In the genomic region with DNA sequence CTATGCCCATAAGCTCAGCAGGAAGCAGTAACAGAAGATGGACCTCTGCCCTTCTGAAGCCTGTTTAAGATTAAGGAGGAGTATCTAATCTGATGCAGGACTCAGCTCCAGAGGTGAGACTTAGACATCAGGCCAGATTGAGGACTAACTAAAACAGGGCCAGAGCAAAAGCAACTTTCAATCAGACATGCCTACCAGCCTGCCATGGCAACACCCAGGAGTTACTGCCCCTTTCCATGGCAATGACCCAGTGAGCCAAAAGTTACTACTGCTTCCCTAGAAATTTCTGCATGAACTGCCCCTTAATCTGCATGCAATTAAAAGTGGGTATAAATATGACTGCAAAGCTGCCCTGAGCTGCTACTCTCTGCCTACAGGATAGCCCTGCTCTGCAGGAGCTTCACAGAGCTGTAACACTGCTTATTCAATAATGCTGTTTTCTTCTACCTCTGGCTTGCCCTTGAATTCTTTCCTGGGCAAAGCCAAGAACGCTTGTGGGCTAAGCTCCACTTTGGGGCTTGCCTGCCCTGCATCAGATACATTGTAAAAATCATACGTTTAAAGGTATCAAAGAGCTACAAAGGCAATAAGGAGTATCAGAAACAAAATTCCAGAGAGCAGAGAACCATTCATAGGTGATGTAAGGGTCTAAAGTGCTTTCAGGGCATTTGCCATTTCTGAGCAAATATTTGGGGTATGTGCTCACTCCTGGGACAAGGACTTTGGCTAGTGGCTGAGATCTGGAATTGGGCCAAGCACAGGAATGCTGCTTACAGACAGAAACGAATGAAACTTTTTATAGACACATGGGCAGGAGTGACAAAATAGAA, we compare ENCODE assay signal across 1 cellular context.
TF ChIP-seq lines count a peak whose summit lies in the region.

No MANE protein-coding gene starts in this region.

TF ChIP-seq in HepG2, 621 proteins besides CTCF, POLR2A, EP300 and RAD21 (continued from another document and continues in another):
- TF ChIP-seq POGK (CRISPR knock-in tag; conservative IDR thresholded peaks at IDR 0.05) (no peak), RBM39 (IDR thresholded peaks at IDR 0.05; ENCODE audit: low read depth, low read length, poor library complexity, severe bottlenecking) (no peak), SETDB1 (CRISPR knock-in tag; IDR thresholded peaks at IDR 0.05; ENCODE audit: borderline replicate concordance) (no peak), FOXA1 (IDR thresholded peaks at IDR 0.05) (no peak), FOXA1 (CRISPR knock-in tag; IDR thresholded peaks at IDR 0.05) (0 out of 2 replicates have a peak, but pooled peaks have one; percentile 2), ZNF446 (CRISPR knock-in tag; IDR thresholded peaks at IDR 0.05) (no peak), ZNF124 (CRISPR knock-in tag; IDR thresholded peaks at IDR 0.05) (no peak), GTF2F1 (IDR thresholded peaks at IDR 0.05; ENCODE audit: low read length) (no peak), ZNF773 (CRISPR knock-in tag; IDR thresholded peaks at IDR 0.05; ENCODE audit: borderline replicate concordance) (no peak), ZKSCAN8 (CRISPR knock-in tag; IDR thresholded peaks at IDR 0.05; ENCODE audit: borderline replicate concordance) (no peak), KLF16 (CRISPR knock-in tag; IDR thresholded peaks at IDR 0.05) (0 out of 4 replicates have a peak, but pooled peaks of 1 of the 2 experiments have one; percentile 22), HMG20B (CRISPR knock-in tag; conservative IDR thresholded peaks at IDR 0.05) (0 out of 2 replicates have a peak, but pooled peaks have one; percentile 26), ZNF839 (CRISPR knock-in tag; IDR thresholded peaks at IDR 0.05; ENCODE audit: borderline replicate concordance) (no peak), RFX3 (CRISPR knock-in tag; IDR thresholded peaks at IDR 0.05) (no peak), ATF7-NPFF (CRISPR knock-in tag; IDR thresholded peaks at IDR 0.05; ENCODE audit: low read depth) (no peak), KAT7 (CRISPR knock-in tag; IDR thresholded peaks at IDR 0.05; ENCODE audit: borderline replicate concordance) (no peak), ZNF329 (CRISPR knock-in tag; IDR thresholded peaks at IDR 0.05; ENCODE audit: low read depth) (no peak), XBP1 (CRISPR knock-in tag; IDR thresholded peaks at IDR 0.05) (no peak), ZBTB39 (CRISPR knock-in tag; IDR thresholded peaks at IDR 0.05) (0 out of 2 replicates have a peak, but pooled peaks have one; percentile 35), MATR3 (CRISPR knock-in tag; IDR thresholded peaks at IDR 0.05) (no peak), HNF4G (IDR thresholded peaks at IDR 0.05; ENCODE audit: borderline replicate concordance, low read depth, low read length) (peak; percentile 90), HNF4G (CRISPR knock-in tag; IDR thresholded peaks at IDR 0.05; ENCODE audit: borderline replicate concordance, low read depth) (peak; percentile 80; the same call in 1 of the 2 replicates), ZNF609 (CRISPR knock-in tag; IDR thresholded peaks at IDR 0.05; ENCODE audit: borderline replicate concordance) (peak; percentile 33; the same call in 1 of the 2 replicates)
- TF ChIP-seq, protein P1, sequence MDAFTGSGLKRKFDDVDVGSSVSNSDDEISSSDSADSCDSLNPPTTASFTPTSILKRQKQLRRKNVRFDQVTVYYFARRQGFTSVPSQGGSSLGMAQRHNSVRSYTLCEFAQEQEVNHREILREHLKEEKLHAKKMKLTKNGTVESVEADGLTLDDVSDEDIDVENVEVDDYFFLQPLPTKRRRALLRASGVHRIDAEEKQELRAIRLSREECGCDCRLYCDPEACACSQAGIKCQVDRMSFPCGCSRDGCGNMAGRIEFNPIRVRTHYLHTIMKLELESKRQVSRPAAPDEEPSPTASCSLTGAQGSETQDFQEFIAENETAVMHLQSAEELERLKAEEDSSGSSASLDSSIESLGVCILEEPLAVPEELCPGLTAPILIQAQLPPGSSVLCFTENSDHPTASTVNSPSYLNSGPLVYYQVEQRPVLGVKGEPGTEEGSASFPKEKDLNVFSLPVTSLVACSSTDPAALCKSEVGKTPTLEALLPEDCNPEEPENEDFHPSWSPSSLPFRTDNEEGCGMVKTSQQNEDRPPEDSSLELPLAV (CRISPR knock-in tag; conservative IDR thresholded peaks at IDR 0.05; ENCODE audit: low read depth): no peak
- TF ChIP-seq, protein P2, sequence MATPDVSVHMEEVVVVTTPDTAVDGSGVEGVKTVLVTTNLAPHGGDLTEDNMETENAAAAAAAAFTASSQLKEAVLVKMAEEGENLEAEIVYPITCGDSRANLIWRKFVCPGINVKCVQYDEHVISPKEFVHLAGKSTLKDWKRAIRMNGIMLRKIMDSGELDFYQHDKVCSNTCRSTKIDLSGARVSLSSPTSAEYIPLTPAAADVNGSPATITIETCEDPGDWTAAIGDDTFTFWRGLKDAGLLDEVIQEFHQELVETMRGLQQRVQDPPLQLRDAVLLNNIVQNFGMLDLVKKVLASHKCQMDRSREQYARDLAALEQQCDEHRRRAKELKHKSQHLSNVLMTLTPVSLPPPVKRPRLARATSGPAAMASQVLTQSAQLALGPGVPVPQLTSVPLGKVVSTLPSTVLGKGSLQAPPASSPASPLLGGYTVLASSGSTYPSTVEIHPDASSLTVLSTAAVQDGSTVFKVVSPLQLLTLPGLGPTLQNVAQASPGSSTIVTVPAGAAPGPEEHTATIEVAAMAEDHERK (CRISPR knock-in tag; IDR thresholded peaks at IDR 0.05; ENCODE audit: low read depth): no peak
- TF ChIP-seq, protein P3, sequence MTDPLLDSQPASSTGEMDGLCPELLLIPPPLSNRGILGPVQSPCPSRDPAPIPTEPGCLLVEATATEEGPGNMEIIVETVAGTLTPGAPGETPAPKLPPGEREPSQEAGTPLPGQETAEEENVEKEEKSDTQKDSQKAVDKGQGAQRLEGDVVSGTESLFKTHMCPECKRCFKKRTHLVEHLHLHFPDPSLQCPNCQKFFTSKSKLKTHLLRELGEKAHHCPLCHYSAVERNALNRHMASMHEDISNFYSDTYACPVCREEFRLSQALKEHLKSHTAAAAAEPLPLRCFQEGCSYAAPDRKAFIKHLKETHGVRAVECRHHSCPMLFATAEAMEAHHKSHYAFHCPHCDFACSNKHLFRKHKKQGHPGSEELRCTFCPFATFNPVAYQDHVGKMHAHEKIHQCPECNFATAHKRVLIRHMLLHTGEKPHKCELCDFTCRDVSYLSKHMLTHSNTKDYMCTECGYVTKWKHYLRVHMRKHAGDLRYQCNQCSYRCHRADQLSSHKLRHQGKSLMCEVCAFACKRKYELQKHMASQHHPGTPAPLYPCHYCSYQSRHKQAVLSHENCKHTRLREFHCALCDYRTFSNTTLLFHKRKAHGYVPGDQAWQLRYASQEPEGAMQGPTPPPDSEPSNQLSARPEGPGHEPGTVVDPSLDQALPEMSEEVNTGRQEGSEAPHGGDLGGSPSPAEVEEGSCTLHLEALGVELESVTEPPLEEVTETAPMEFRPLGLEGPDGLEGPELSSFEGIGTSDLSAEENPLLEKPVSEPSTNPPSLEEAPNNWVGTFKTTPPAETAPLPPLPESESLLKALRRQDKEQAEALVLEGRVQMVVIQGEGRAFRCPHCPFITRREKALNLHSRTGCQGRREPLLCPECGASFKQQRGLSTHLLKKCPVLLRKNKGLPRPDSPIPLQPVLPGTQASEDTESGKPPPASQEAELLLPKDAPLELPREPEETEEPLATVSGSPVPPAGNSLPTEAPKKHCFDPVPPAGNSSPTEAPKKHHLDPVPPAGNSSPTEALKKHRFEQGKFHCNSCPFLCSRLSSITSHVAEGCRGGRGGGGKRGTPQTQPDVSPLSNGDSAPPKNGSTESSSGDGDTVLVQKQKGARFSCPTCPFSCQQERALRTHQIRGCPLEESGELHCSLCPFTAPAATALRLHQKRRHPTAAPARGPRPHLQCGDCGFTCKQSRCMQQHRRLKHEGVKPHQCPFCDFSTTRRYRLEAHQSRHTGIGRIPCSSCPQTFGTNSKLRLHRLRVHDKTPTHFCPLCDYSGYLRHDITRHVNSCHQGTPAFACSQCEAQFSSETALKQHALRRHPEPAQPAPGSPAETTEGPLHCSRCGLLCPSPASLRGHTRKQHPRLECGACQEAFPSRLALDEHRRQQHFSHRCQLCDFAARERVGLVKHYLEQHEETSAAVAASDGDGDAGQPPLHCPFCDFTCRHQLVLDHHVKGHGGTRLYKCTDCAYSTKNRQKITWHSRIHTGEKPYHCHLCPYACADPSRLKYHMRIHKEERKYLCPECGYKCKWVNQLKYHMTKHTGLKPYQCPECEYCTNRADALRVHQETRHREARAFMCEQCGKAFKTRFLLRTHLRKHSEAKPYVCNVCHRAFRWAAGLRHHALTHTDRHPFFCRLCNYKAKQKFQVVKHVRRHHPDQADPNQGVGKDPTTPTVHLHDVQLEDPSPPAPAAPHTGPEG (CRISPR knock-in tag; IDR thresholded peaks at IDR 0.05): no peak
- TF ChIP-seq, protein P4, sequence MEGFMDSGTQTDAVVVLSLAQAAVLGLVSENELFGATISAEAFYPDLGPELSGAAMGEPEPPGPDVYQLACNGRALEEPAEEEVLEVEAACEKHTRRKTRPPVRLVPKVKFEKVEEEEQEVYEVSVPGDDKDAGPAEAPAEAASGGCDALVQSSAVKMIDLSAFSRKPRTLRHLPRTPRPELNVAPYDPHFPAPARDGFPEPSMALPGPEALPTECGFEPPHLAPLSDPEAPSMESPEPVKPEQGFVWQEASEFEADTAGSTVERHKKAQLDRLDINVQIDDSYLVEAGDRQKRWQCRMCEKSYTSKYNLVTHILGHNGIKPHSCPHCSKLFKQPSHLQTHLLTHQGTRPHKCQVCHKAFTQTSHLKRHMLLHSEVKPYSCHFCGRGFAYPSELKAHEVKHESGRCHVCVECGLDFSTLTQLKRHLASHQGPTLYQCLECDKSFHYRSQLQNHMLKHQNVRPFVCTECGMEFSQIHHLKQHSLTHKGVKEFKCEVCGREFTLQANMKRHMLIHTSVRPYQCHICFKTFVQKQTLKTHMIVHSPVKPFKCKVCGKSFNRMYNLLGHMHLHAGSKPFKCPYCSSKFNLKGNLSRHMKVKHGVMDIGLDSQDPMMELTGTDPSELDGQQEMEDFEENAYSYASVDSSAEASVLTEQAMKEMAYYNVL (CRISPR knock-in tag; IDR thresholded peaks at IDR 0.05; ENCODE audit: borderline replicate concordance): no peak
